Comparison of ENCODE assay signal across 8 cellular contexts in the genomic region with DNA sequence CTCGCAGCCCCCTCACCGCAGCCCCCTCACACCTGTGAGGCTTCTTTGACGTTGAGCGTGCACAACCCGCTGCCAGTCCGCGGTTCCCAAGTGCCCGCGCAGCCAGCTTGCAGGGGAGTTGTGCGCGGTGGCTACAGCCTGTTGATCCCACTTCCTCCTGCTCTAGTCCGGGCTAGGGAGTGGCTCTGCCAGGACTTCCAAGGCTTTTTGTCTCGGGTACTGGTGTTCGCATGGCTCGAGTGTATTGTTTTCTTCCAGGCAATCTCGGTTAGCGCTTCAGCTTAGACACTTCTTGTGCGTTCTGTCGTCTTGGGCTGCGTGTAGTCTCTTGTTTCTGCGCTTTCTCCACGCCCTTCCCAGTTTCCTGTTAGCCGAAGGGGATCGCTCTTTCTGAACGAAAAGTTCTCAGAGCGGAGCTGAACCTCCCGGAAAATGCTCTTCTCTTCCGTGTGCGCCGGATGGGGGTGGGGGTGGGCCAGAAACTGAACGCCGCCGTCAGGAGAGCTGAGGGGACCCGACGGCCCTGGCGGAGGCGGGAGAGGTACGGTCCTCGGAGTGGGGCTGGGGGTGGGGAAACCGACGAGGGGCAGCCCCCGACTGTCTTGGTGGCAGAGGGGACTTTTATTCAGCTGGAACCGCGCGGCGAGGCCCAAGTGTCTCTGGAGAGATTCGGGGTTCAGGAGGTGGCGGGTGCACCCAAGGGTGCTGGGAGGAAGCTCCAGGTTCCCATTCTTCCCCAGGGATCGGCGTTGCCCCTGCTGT. TPM values are rescaled to one million over a fixed set of nuclear protein-coding genes. Genes with fewer than 3 reads are reported as not detected.
DNase-seq lines count a peak whose midpoint lies in the region; ATAC-seq and TF ChIP-seq lines count a peak whose summit lies in the region.

No MANE protein-coding gene starts in this region.

- no peaks in the 10 kb centered on the region for H3K27me3 Mint-ChIP-seq in CD8-positive, alpha-beta memory T cell
- peaks cover 44% of the 10 kb centered on the region for H3K27me3 Mint-ChIP-seq in brain

- no peaks in the 10 kb centered on the region for H3K36me3 ChIP-seq in CD8-positive, alpha-beta memory T cell (ENCODE audit: insufficient read depth, low read length)
- no peaks in the 10 kb centered on the region for H3K36me3 ChIP-seq in sigmoid colon

- DNase-seq in CD8-positive, alpha-beta memory T cell = peak in 3 of 5 donors; percentile 16 to 52 (median 22)
- DNase-seq in HT-29 (ENCODE audit: low spot score) = peak; percentile 92
- peak; percentile 57 for DNase-seq in SK-MEL-5 (ENCODE audit: low read depth, low spot score)
- DNase-seq in sigmoid colon = peak; percentile 70
- no peak for DNase-seq in NCI-H510A treated with DMSO at 0.1 percent for 48 hours (lab: John Stamatoyannopoulos, UW)

- peaks cover 0 to 6% (median 4%) of the 10 kb centered on the region in 3 donors for H3K36me3 Mint-ChIP-seq in CD8-positive, alpha-beta memory T cell
- no peaks in the 10 kb centered on the region for H3K36me3 Mint-ChIP-seq in brain

- peaks cover 19 to 32% (median 29%) of the 10 kb centered on the region in 3 donors for H3K4me1 Mint-ChIP-seq in CD8-positive, alpha-beta memory T cell
- H3K4me1 Mint-ChIP-seq in brain = peaks cover 15% of the 10 kb centered on the region

- peaks cover 11% of the 10 kb centered on the region for H3K4me1 ChIP-seq in CD8-positive, alpha-beta memory T cell (ENCODE audit: insufficient read depth, low read length)
- peaks cover 0 to 23% (median 11%) of the 10 kb centered on the region in 4 donors for H3K4me1 ChIP-seq in sigmoid colon

- peak overlapping the region; percentile 32 to 95 (median 84) for H3K27ac Mint-ChIP-seq in CD8-positive, alpha-beta memory T cell
- peak overlapping the region in 4 of 5 experiments; percentile 16 to 77 (median 28) for H3K27ac Mint-ChIP-seq in brain

- H3K9me3 ChIP-seq in CD8-positive, alpha-beta memory T cell (ENCODE audit: low read length) = no peaks in the 10 kb centered on the region
- H3K9me3 ChIP-seq in iPS-18c (ENCODE audit: control insufficient read depth, insufficient read depth, low read length) (no peaks in the 10 kb centered on the region), sigmoid colon (no peaks in the 10 kb centered on the region)

- CTCF ChIA-PET in CD8-positive, alpha-beta memory T cell (lab: Charles Lee) = interaction anchor here (1.1 to 1.3 kb wide), 3 partner anchors 8 to 131 kb away, joined by 3 to 4 read pairs (median 3); no protein-coding TSS in a partner anchor

- TF ChIP-seq CTCF in brain (conservative IDR thresholded peaks at IDR 0.05) (no peak), sigmoid colon (IDR thresholded peaks at IDR 0.05) (no peak)

- no peaks in the 10 kb centered on the region for H3K27me3 ChIP-seq in CD8-positive, alpha-beta memory T cell (ENCODE audit: insufficient read depth, low read length, poor library complexity, severe bottlenecking)
- no peaks in the 10 kb centered on the region for H3K27me3 ChIP-seq in sigmoid colon

- intact Hi-C loops in sigmoid colon (cut with DNase I) = loop anchor here (5.0 to 10.0 kb wide), 2 partner anchors 225 to 983 kb away; partner anchors contain the start of genes AKAP11 and WBP4

- TF ChIP-seq EP300 in sigmoid colon (IDR thresholded peaks at IDR 0.05) = no peak

- peak overlapping the region; percentile 35 for H3K27ac ChIP-seq in CD8-positive, alpha-beta memory T cell (ENCODE audit: low read depth, low read length)
- H3K27ac ChIP-seq in sigmoid colon = peak overlapping the region; percentile 92 to 96 (median 94)

- POLR2A ChIA-PET in CD8-positive, alpha-beta memory T cell (lab: Charles Lee) = interaction anchor here (0.6 to 1.2 kb wide), 2 partner anchors 87 to 689 kb away, joined by 3 read pairs; partner anchors contain the start of gene VWA8

- TF ChIP-seq POLR2A in sigmoid colon (IDR thresholded peaks at IDR 0.05) = no peak

- no peaks in the 10 kb centered on the region for H3K9me3 Mint-ChIP-seq in CD8-positive, alpha-beta memory T cell
- H3K9me3 Mint-ChIP-seq in brain = no peaks in the 10 kb centered on the region

- H3K4me3 Mint-ChIP-seq in CD8-positive, alpha-beta memory T cell = peak overlapping the region; percentile 89 to 96 (median 93)
- peak overlapping the region; percentile 84 to 91 (median 86) for H3K4me3 Mint-ChIP-seq in brain

- in situ Hi-C loops in SK-MEL-5 (cut with HindIII; ENCODE audit: low pct_unique_long_range_greater_than_20kb, low sequenced_read_pairs) = no loop called here

- ATAC-seq in GM19438 (IDR thresholded peaks at IDR 0.05; ENCODE audit: low read depth, unreplicated experiment) = peak; percentile 32

- 1 to 2% methylated on average over 50 of the region's 50 CpGs for WGBS in sigmoid colon, 2 donors

- peak overlapping the region; percentile 75 for H3K4me3 ChIP-seq in CD8-positive, alpha-beta memory T cell (ENCODE audit: low read length)
- H3K4me3 ChIP-seq in iPS-18c (ENCODE audit: insufficient read depth, low read depth, low read length) (peak overlapping the region; percentile 81), sigmoid colon (peak overlapping the region; percentile 55 to 96 (median 86))

RNA-seq across cellular contexts. Expression of gene DGKH, which starts 0.7 kb away (rescaled TPM):
- 10 to 100 TPM; 10.2 to 10.9 TPM for total RNA-seq in CD8-positive, alpha-beta memory T cell
- polyA plus RNA-seq in CD8-positive, alpha-beta memory T cell = 2.5 TPM
- total RNA-seq in HT-29 (2014; rRNA removed; shearing (Covaris generic)) = 22.3 and 25.1 TPM in 2 replicates
- 3.5 and 4.2 TPM in 2 replicates for total RNA-seq in SK-MEL-5 (2014; rRNA removed; shearing (Covaris generic))
- 2.0 and 2.8 TPM in 2 replicates for polyA plus RNA-seq in SK-MEL-5 (2015; cell fraction: cytosol; rRNA removed)
- polyA plus RNA-seq in SK-MEL-5 (2015; cell fraction: nucleus; rRNA removed) = 5.0 and 5.4 TPM in 2 replicates
- 0.88 TPM for polyA plus RNA-seq in brain (ENCODE audit: insufficient read depth, low read depth, low replicate concordance)
- total RNA-seq in sigmoid colon = 10 to 100 TPM; 13.9 to 23.3 (median 17.0) TPM
- 1 to 10 TPM; 1.2 to 3.5 (median 1.4) TPM for polyA plus RNA-seq in sigmoid colon
